Comparison of ENCODE assay signal across 8 cellular contexts in genomic region chr5:154189819-154190651, GRCh38. TPM values are rescaled to one million over a fixed set of nuclear protein-coding genes. Genes with fewer than 3 reads are reported as not detected.
DNase-seq lines count a peak whose midpoint lies in the region; ATAC-seq, FAIRE-seq and TF ChIP-seq lines count a peak whose summit lies in the region.

No MANE protein-coding gene starts in this region.

- WGBS in spleen, 5 donors: 0 to 1% (median 0%) methylated on average over 31 to 80 of the region's 80 CpGs

- no peak for FAIRE-seq in bronchial epithelial cell (lab: Jason Lieb, UNC)

- peak overlapping the region; percentile 92 for H3K4me3 ChIP-seq in WERI-Rb-1 (ENCODE audit: low read depth, low read length)
- H3K4me3 ChIP-seq in bronchial epithelial cell (ENCODE audit: low read depth, low read length): peak overlapping the region; percentile 63
- H3K4me3 ChIP-seq in spleen: peak overlapping the region; percentile 70 to 96 (median 90)

- no peak for TF ChIP-seq POLR2A in spleen (IDR thresholded peaks at IDR 0.05)

- peak; percentile 76 for ATAC-seq in HG02763 (IDR thresholded peaks at IDR 0.05; ENCODE audit: unreplicated experiment)

- TF ChIP-seq CTCF in WERI-Rb-1 (IDR thresholded peaks at IDR 0.05; ENCODE audit: low read depth, low read length) (peak; percentile 36; the same call in 1 of the 2 replicates), bronchial epithelial cell (IDR thresholded peaks at IDR 0.05; ENCODE audit: insufficient read depth, low read length, severe bottlenecking) (peak; percentile 60), spleen (IDR thresholded peaks at IDR 0.05 in 8 of 11, conservative IDR thresholded peaks at IDR 0.05 in 3 of 11) (peak in 10 of 11 experiments; percentile 12 to 63 (median 52))

- H3K4me1 ChIP-seq in spleen: peaks cover 11 to 59% (median 41%) of the 10 kb centered on the region in 6 donors

- H3K27ac ChIP-seq in WERI-Rb-1: peak overlapping the region; percentile 27
- peak overlapping the region; percentile 74 to 95 (median 90) for H3K27ac ChIP-seq in spleen

- H3K36me3 ChIP-seq in WERI-Rb-1: no peaks in the 10 kb centered on the region
- H3K36me3 ChIP-seq in bronchial epithelial cell (ENCODE audit: control insufficient read depth, insufficient read depth, low read length): no peaks in the 10 kb centered on the region
- peaks cover 0 to 10% (median 0%) of the 10 kb centered on the region in 6 donors for H3K36me3 ChIP-seq in spleen

- H3K27me3 ChIP-seq in WERI-Rb-1 (ENCODE audit: insufficient read depth, low read depth, severe bottlenecking) (peaks cover 3% of the 10 kb centered on the region), bronchial epithelial cell (ENCODE audit: control insufficient read depth, insufficient read depth, low read length) (peaks cover 5% of the 10 kb centered on the region), spleen (replicated peaks in 1 of 7) (peaks cover 0 to 7% (median 0%) of the 10 kb centered on the region in 7 donors)

- intact Hi-C loops in spleen (cut with DNase I; ENCODE audit: low total_unique reads): loop anchor here (10.0 kb wide), 1 partner anchor 95 kb away; no protein-coding TSS in a partner anchor

- peak; percentile 83 for DNase-seq in NK-92 treated with Interleukin-12 subunit alpha and Interleukin-12 subunit beta, amount 100 ng/mL, for 24 hours (lab: John Stamatoyannopoulos, UW)
- DNase-seq in NK-92 (lab: John Stamatoyannopoulos, UW; ENCODE audit: unreplicated experiment): no peak
- peak; percentile 67 for DNase-seq in NCI-H146 (lab: John Stamatoyannopoulos, UW)
- peak; percentile 68 for DNase-seq in WERI-Rb-1
- DNase-seq in bronchial epithelial cell (ENCODE audit: low read depth): peak; percentile 35
- DNase-seq in iris pigment epithelial cell (ENCODE audit: low read depth): peak; percentile 66
- peak; percentile 98 for DNase-seq in spleen

- H3K9me3 ChIP-seq in WERI-Rb-1 (ENCODE audit: severe bottlenecking) (no peaks in the 10 kb centered on the region), spleen (no peaks in the 10 kb centered on the region)

RNA-seq across cellular contexts. Expression of gene GALNT10, which starts 0.5 kb away (rescaled TPM):
- total RNA-seq in bronchial epithelial cell (3.9 and 6.5 TPM in 2 replicates), spleen (10 to 100 TPM; 40.5 to 50.2 (median 43.8) TPM)
- 10 to 100 TPM in 1 of 3 donors, 1 to 10 TPM in 2; 7.6 to 13.7 (median 8.3) TPM for polyA plus RNA-seq in spleen
